26 cellular contexts compared by ENCODE assay signal in the genomic region with DNA sequence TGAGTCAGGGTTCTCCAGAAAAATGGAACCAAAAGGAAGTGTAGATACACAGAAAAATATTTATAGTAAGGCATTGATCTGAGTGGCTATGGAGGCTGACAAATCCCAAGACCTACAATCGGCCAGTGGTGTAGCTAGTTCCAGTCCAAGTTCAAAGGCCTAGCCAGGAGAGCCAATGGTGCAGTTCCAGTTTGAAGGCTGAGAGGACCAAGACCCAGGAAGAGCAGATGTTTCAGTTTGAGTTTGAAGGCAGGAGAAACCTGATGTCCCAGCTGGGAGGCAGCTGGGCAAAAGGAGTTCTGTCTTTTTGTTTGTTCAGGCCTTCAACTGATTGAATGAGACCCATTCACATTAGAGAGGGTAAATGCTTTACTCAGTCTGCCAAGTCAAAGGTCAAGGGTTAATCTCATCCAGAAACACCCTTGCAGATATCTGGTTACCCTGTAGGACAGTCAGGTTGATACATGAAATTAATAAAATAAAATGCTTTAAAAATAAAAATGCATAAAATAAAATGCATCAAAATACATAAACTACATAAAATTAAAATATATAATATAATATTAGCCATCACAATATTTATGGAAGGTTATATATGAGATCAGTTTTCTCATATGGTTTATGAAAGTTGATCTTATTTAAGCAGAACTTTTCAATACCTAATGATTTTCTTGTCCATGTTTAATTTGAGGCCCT. TPM values are rescaled to one million over a fixed set of nuclear protein-coding genes. Genes with fewer than 3 reads are reported as not detected.
DNase-seq lines count a peak whose midpoint lies in the region; ATAC-seq and TF ChIP-seq lines count a peak whose summit lies in the region.
"Had no signal": no experiment of that assay in that cellular context is flagged by ENCODE, and none has a peak within 500 bp of the region (broad histone marks: within the 10 kb centered on the region; RNA-seq: fewer than 3 reads in every experiment).

No MANE protein-coding gene starts in this region.

- no peaks in the 10 kb centered on the region for H3F3A ChIP-seq in neural progenitor cell (ENCODE audit: low read depth)

- peaks cover 4% of the 10 kb centered on the region for H3K27me3 Mint-ChIP-seq in neural progenitor cell (ENCODE audit: insufficient read depth, low read depth)
- H3K27me3 Mint-ChIP-seq: activated CD4-positive, alpha-beta memory T cell treated with anti-CD3 and anti-CD28 coated beads, Interleukin-2, amount 10 ng/mL, durations not matched to agents 7 days and 5 days had no signal

- H3K9ac ChIP-seq in neural progenitor cell, result no peak overlapping the region

- intact Hi-C loops in body of pancreas (cut with DNase I) (no loop called here), lower leg skin (cut with DNase I; ENCODE audit: low total_unique reads) (no loop called here)

- ATAC-seq in body of pancreas (peak; percentile 7), GM18861 (IDR thresholded peaks at IDR 0.05; ENCODE audit: unreplicated experiment) (no peak)
- ATAC-seq: GM23338, PC-3 had no signal

- H3K27ac ChIP-seq in body of pancreas, result peak overlapping the region; percentile 75 to 89 (median 87)
- no peak overlapping the region for H3K27ac ChIP-seq in neural progenitor cell
- no peak overlapping the region for H3K27ac ChIP-seq in coronary artery
- H3K27ac ChIP-seq: heart left ventricle, vagina had no signal

- DNase-seq in COLO668 (lab: John Stamatoyannopoulos, UW; ENCODE audit: unreplicated experiment), result peak; percentile 62
- DNase-seq in NCI-H146 treated with DMSO at 0.1 percent for 48 hours (lab: John Stamatoyannopoulos, UW; ENCODE audit: unreplicated experiment), result peak; percentile 33
- peak; percentile 25 to 39 (median 37) for DNase-seq in body of pancreas
- DNase-seq in neural progenitor cell (ENCODE audit: low spot score), result peak; percentile 9
- no peak for DNase-seq in lower leg skin (ENCODE audit: low spot score in 2 of 2)
- DNase-seq in coronary artery (ENCODE audit: low spot score), result no peak
- DNase-seq: activated CD4-positive, alpha-beta memory T cell treated with anti-CD3 and anti-CD28 coated beads, Interleukin-2, amount 10 ng/mL, durations not matched to agents 7 days and 5 days; activated CD4-positive, CD25-positive, alpha-beta regulatory T cell treated with anti-CD3 and anti-CD28 coated beads, Interleukin-2, amount 50 U/mL, for 72 hours; activated effector memory CD4-positive, alpha-beta T cell treated with Interleukin-2 at 50 U/mL for 16 hours; heart left ventricle; KG1; NCI-H187; NCI-H345; nucleus accumbens; PC-3; stimulated activated CD4-positive, alpha-beta T cell treated with anti-CD3 and anti-CD28 coated beads, Interleukin-2, amount 100 ng/mL, for 24 hours; substantia nigra; T-helper 1 cell had no signal

- H3K4me3 ChIP-seq in body of pancreas (no peak overlapping the region), neural progenitor cell (no peak overlapping the region), lower leg skin (ENCODE audit: low read depth, poor library complexity, severe bottlenecking) (no peak overlapping the region), coronary artery (no peak overlapping the region)
- H3K4me3 ChIP-seq: GM23338, heart left ventricle, smooth muscle cell, vagina had no signal

- WGBS in body of pancreas, 2 donors, result 48 to 68% methylated on average over 1 of the region's 1 CpG
- 48 to 59% methylated on average over 1 of the region's 1 CpG for WGBS in lower leg skin, 2 donors

- no peak overlapping the region for H3K4me2 ChIP-seq in neural progenitor cell
- H3K4me2 ChIP-seq: GM23338, smooth muscle cell had no signal

- H3K27me3 ChIP-seq in body of pancreas (no peaks in the 10 kb centered on the region), neural progenitor cell (no peaks in the 10 kb centered on the region)
- H3K27me3 ChIP-seq: heart left ventricle, vagina had no signal

- H3K36me3 ChIP-seq in body of pancreas (replicated peaks in 1 of 2; ENCODE audit: insufficient read depth in 1 of 2, low read depth in 2 of 2), result no peaks in the 10 kb centered on the region
- H3K36me3 ChIP-seq in neural progenitor cell, result no peaks in the 10 kb centered on the region
- H3K36me3 ChIP-seq: heart left ventricle, vagina had no signal

- no peaks in the 10 kb centered on the region for H4K20me1 ChIP-seq in neural progenitor cell (ENCODE audit: low read depth)

- peaks cover 57% of the 10 kb centered on the region for H3K4me1 ChIP-seq in body of pancreas
- H3K4me1 ChIP-seq in neural progenitor cell, result no peaks in the 10 kb centered on the region
- H3K4me1 ChIP-seq: vagina had no signal

- peaks cover 2% of the 10 kb centered on the region for H3K9me3 Mint-ChIP-seq in neural progenitor cell
- H3K9me3 Mint-ChIP-seq: activated CD4-positive, alpha-beta memory T cell treated with anti-CD3 and anti-CD28 coated beads, Interleukin-2, amount 10 ng/mL, durations not matched to agents 7 days and 5 days; GM23338; memory B cell had no signal

- TF ChIP-seq POLR2A in body of pancreas (IDR thresholded peaks at IDR 0.05), result no peak
- TF ChIP-seq POLR2A in lower leg skin (IDR thresholded peaks at IDR 0.05), result no peak

- H3K27ac Mint-ChIP-seq in neural progenitor cell, result no peak overlapping the region
- H3K27ac Mint-ChIP-seq: activated CD4-positive, alpha-beta memory T cell treated with anti-CD3 and anti-CD28 coated beads, Interleukin-2, amount 10 ng/mL, durations not matched to agents 7 days and 5 days; GM23338; memory B cell had no signal

- no peaks in the 10 kb centered on the region for H3K79me2 ChIP-seq in neural progenitor cell (ENCODE audit: low read depth)

- peaks cover 15% of the 10 kb centered on the region for H3K4me1 Mint-ChIP-seq in neural progenitor cell
- H3K4me1 Mint-ChIP-seq: activated CD4-positive, alpha-beta memory T cell treated with anti-CD3 and anti-CD28 coated beads, Interleukin-2, amount 10 ng/mL, durations not matched to agents 7 days and 5 days; memory B cell had no signal

- TF ChIP-seq CTCF in body of pancreas (IDR thresholded peaks at IDR 0.05), result no peak
- no peak for TF ChIP-seq CTCF in neural progenitor cell (IDR thresholded peaks at IDR 0.05)
- no peak for TF ChIP-seq CTCF in lower leg skin (IDR thresholded peaks at IDR 0.05)
- no peak for TF ChIP-seq CTCF in coronary artery (IDR thresholded peaks at IDR 0.05)

- H2AFZ ChIP-seq in neural progenitor cell (replicated peaks), result no peak overlapping the region
- H2AFZ ChIP-seq: GM23338 had no signal

- H3K9me3 ChIP-seq in body of pancreas, result no peaks in the 10 kb centered on the region
- H3K9me3 ChIP-seq in neural progenitor cell (ENCODE audit: low read depth), result no peaks in the 10 kb centered on the region
- H3K9me3 ChIP-seq: heart left ventricle, vagina had no signal

- no peaks in the 10 kb centered on the region for H3K36me3 Mint-ChIP-seq in neural progenitor cell
- H3K36me3 Mint-ChIP-seq: memory B cell had no signal

- H3K4me3 Mint-ChIP-seq in neural progenitor cell, result no peak overlapping the region
- H3K4me3 Mint-ChIP-seq: activated CD4-positive, alpha-beta memory T cell treated with anti-CD3 and anti-CD28 coated beads, Interleukin-2, amount 10 ng/mL, durations not matched to agents 7 days and 5 days; GM23338; memory B cell had no signal

RNA-seq across cellular contexts. Expression of gene KCNE4, which starts 38.7 kb away (rescaled TPM):
- total RNA-seq in body of pancreas (1 to 10 TPM; 3.9 to 4.6 TPM), neural progenitor cell (ENCODE audit: low replicate concordance) (not detected in 2 replicates), lower leg skin (1 to 10 TPM in 3 of 4 donors, under 1 TPM in 1; 0.95 to 4.1 (median 1.7) TPM)
- total RNA-seq: activated CD4-positive, alpha-beta memory T cell treated with anti-CD3 and anti-CD28 coated beads, Interleukin-2, amount 10 ng/mL, durations not matched to agents 7 days and 5 days; endothelial cell of umbilical vein; G401; GM23338; HT-29; PC-3 had no signal

Comparison
In these comparisons a context has a peak if more than half of its experiments do, and no peak if none do; other contexts are left out.
1. DNase-seq: peak in COLO668 (single experiment), NCI-H146 treated with DMSO at 0.1 percent for 48 hours (single experiment), body of pancreas (4 of 4) and neural progenitor cell (single experiment); none in lower leg skin (0 of 2) and coronary artery (single experiment).
2. H3K27ac ChIP-seq: peak in body of pancreas (4 of 4); none in neural progenitor cell (single experiment) and coronary artery (0 of 2).